Comparison of ENCODE assay signal across 20 cellular contexts in genomic region chr22:48589901-48590300, GRCh38.
"Had no signal": no experiment of that assay in that cellular context is flagged by ENCODE, and none has a peak within 500 bp of the region (broad histone marks: within the 10 kb centered on the region; RNA-seq: fewer than 3 reads in every experiment).

No MANE protein-coding gene starts in this region.

- DNase-seq: NCI-H1092, NCI-H1105 treated with DMSO at 0.1 percent for 48 hours, NCI-H1417 treated with DMSO at 0.1 percent for 48 hours, NCI-H146, NCI-H1694 treated with DMSO at 0.1 percent for 48 hours, NCI-H1930, NCI-H2081, NCI-H2107, NCI-H2227 treated with DMSO at 0.1 percent for 48 hours, NCI-H524, NCI-H69, NCI-H774, SHP77 treated with DMSO at 0.1 percent for 48 hours had no signal

- H3K4me3 ChIP-seq: K562, SJSA1, SK-N-MC had no signal

- H3K27ac ChIP-seq: KMS-11, SJSA1, SK-N-MC had no signal

- ATAC-seq: K562 had no signal

- H3K4me3 Mint-ChIP-seq: IgD-negative memory B cell had no signal

- H3K27ac Mint-ChIP-seq: IgD-negative memory B cell had no signal

- H3K27me3 ChIP-seq: SJSA1 had no signal

- H3K9me3 Mint-ChIP-seq: IgD-negative memory B cell had no signal

- H3K9me3 ChIP-seq: SJSA1 had no signal

- H3K4me1 ChIP-seq: SJSA1 had no signal

- H3K9ac ChIP-seq: KMS-11 had no signal

- FAIRE-seq: HTR-8/SVneo, K562, RCC 7860 had no signal

- H3K4me2 ChIP-seq: KMS-11 had no signal

- H3K4me1 Mint-ChIP-seq: IgD-negative memory B cell had no signal
